8 cellular contexts compared by ENCODE assay signal in the genomic region with DNA sequence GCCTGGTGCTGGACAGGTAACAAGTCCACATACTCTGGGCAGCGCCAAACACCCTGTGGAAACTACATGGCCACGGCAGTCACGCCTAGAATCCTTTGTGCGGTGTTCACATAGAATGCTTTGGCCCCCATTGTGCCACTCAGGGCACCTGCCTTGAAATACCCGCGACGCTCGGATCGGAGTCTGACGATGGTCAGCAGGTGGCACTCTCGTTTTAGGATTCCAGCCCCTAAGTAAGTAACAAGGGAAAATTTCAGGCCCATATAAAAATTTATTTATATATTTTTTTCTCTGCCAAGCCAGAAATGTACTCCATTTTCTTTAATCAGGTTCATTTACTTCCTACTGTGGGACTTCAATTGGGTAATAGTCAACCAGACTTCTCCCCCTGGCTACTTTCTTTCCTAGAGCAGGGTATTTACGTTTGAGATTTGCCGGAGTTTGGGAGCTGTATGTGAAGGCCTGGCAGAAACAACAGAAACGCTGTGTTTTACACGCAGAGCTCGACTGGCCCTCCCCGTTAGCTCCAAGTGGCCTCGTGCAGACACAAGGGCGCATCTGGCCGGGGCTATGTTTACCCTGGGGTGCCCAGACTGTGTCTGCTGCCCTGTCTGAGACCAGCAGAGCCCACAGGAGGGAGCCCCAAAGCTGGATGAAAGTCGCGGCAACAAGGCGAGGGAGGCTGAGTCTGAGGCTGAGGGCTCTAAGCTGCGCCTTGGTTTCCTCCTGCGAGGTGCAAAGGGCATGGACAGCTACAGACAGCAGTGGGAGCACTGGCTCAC. TPM values are rescaled to one million over a fixed set of nuclear protein-coding genes. Genes with fewer than 3 reads are reported as not detected.
DNase-seq lines count a peak whose midpoint lies in the region; FAIRE-seq and TF ChIP-seq lines count a peak whose summit lies in the region.

No MANE protein-coding gene starts in this region.

- intact Hi-C loops in OCI-LY7 (cut with micrococcal nuclease; ENCODE audit: unreplicated experiment) = no loop called here
- intact Hi-C loops in activated T-helper 1 cell treated with anti-CD3 and anti-CD28 coated beads, Interleukin-12 subunit alpha, Interleukin-12 subunit beta, Interleukin-2, Interleukin-4 antibody, amounts not matched to agents 30 ng/mL and 10 ng/mL and 1 ng/mL, durations not matched to agents 14 hours and 24 hours and 36 hours (cut with micrococcal nuclease) = no loop called here

- WGBS in mesendoderm (ENCODE audit: extremely low coverage, insufficient coverage, low lambda C conversion rate) = no CpG with 5 or more reads among the region's 25 CpGs

- no peak overlapping the region for H2BK120ac ChIP-seq in mesendoderm (ENCODE audit: low read depth, low read length)

- no peak overlapping the region for H3K27ac Mint-ChIP-seq in activated T-helper 1 cell treated with anti-CD3 and anti-CD28 coated beads, Interleukin-12 subunit alpha, Interleukin-12 subunit beta, Interleukin-2, Interleukin-4 antibody, amounts not matched to agents 30 ng/mL and 10 ng/mL and 1 ng/mL, durations not matched to agents 14 hours and 24 hours and 36 hours

- no peak overlapping the region for H3K4ac ChIP-seq in mesendoderm (ENCODE audit: low read depth, low read length)

- no peak overlapping the region for H3K27ac ChIP-seq in OCI-LY7 (ENCODE audit: low read depth, low read length, poor library complexity, severe bottlenecking)
- peak overlapping the region; percentile 24 for H3K27ac ChIP-seq in epithelial cell of prostate
- H3K27ac ChIP-seq in mesendoderm (ENCODE audit: low read depth, low read length) = no peak overlapping the region

- H3K27me3 Mint-ChIP-seq in activated T-helper 1 cell treated with anti-CD3 and anti-CD28 coated beads, Interleukin-12 subunit alpha, Interleukin-12 subunit beta, Interleukin-2, Interleukin-4 antibody, amounts not matched to agents 30 ng/mL and 10 ng/mL and 1 ng/mL, durations not matched to agents 14 hours and 24 hours and 36 hours (ENCODE audit: insufficient read depth) = peaks cover 2% of the 10 kb centered on the region

- no peaks in the 10 kb centered on the region for H3K79me1 ChIP-seq in mesendoderm (ENCODE audit: low read length)

- no peak overlapping the region for H3K18ac ChIP-seq in mesendoderm (ENCODE audit: low read length)

- peak; percentile 4 for DNase-seq in activated CD4-positive, alpha-beta T cell treated with anti-CD3 and anti-CD28 coated beads for 48 hours
- no peak for DNase-seq in activated CD4-positive, alpha-beta T cell treated with anti-CD3 and anti-CD28 coated beads, Interleukin-2, amount 50 U/mL, for 4 hours
- DNase-seq in OCI-LY7 (ENCODE audit: low spot score) = no peak
- peak; percentile 29 for DNase-seq in epithelial cell of prostate (ENCODE audit: low read depth, low spot score)
- DNase-seq in mesendoderm = peak; percentile 77
- DNase-seq in urothelium cell line (ENCODE audit: low spot score) = peak; percentile 82
- DNase-seq in HPDE6-E6E7 (ENCODE audit: extremely low spot score) = no peak
- no peak for DNase-seq in activated T-helper 1 cell treated with anti-CD3 and anti-CD28 coated beads, Interleukin-12 subunit alpha, Interleukin-12 subunit beta, Interleukin-2, Interleukin-4 antibody, amounts not matched to agents 30 ng/mL and 10 ng/mL and 1 ng/mL, durations not matched to agents 14 hours and 24 hours and 36 hours (ENCODE audit: low spot score)

- CTCF ChIA-PET in OCI-LY7 (lab: Charles Lee; ENCODE audit: unreplicated experiment) = no interaction called here

- H3K4me1 Mint-ChIP-seq in activated T-helper 1 cell treated with anti-CD3 and anti-CD28 coated beads, Interleukin-12 subunit alpha, Interleukin-12 subunit beta, Interleukin-2, Interleukin-4 antibody, amounts not matched to agents 30 ng/mL and 10 ng/mL and 1 ng/mL, durations not matched to agents 14 hours and 24 hours and 36 hours (ENCODE audit: low read depth) = no peaks in the 10 kb centered on the region

- H3K4me3 ChIP-seq in OCI-LY7 (ENCODE audit: low read depth, low read length, poor library complexity, severe bottlenecking) (no peak overlapping the region), mesendoderm (ENCODE audit: low read length) (no peak overlapping the region)

- no peaks in the 10 kb centered on the region for H3K9me2 ChIP-seq in OCI-LY7 (ENCODE audit: insufficient read depth, low read length)

- no peak overlapping the region for H3K4me3 Mint-ChIP-seq in activated T-helper 1 cell treated with anti-CD3 and anti-CD28 coated beads, Interleukin-12 subunit alpha, Interleukin-12 subunit beta, Interleukin-2, Interleukin-4 antibody, amounts not matched to agents 30 ng/mL and 10 ng/mL and 1 ng/mL, durations not matched to agents 14 hours and 24 hours and 36 hours

- TF ChIP-seq CTCF in OCI-LY7 (conservative IDR thresholded peaks at IDR 0.05; ENCODE audit: low read length) = 0 out of 2 replicates have a peak, but pooled peaks have one; percentile 23

- H3K9me3 Mint-ChIP-seq in activated T-helper 1 cell treated with anti-CD3 and anti-CD28 coated beads, Interleukin-12 subunit alpha, Interleukin-12 subunit beta, Interleukin-2, Interleukin-4 antibody, amounts not matched to agents 30 ng/mL and 10 ng/mL and 1 ng/mL, durations not matched to agents 14 hours and 24 hours and 36 hours = no peaks in the 10 kb centered on the region

- H3K56ac ChIP-seq in mesendoderm (ENCODE audit: low read length) = peak overlapping the region; percentile 59

- H3K27me3 ChIP-seq in mesendoderm (ENCODE audit: insufficient read depth, low read length, poor library complexity) = no peaks in the 10 kb centered on the region

- H3K4me2 ChIP-seq in OCI-LY7 (ENCODE audit: low read length) = no peak overlapping the region
- no peak overlapping the region for H3K4me2 ChIP-seq in mesendoderm (ENCODE audit: low read length)

- no peak overlapping the region for H4K5ac ChIP-seq in mesendoderm (ENCODE audit: low read length)

- H4K20me1 ChIP-seq in OCI-LY7 (ENCODE audit: insufficient read depth, low read length) = no peaks in the 10 kb centered on the region

- H2BK5ac ChIP-seq in mesendoderm (ENCODE audit: low read length) = peak overlapping the region; percentile 5

- H2AK5ac ChIP-seq in mesendoderm (ENCODE audit: low read length) = no peak overlapping the region

- no peak overlapping the region for H4K8ac ChIP-seq in mesendoderm (ENCODE audit: low read depth, low read length)

- H3K36me3 ChIP-seq in OCI-LY7 (ENCODE audit: insufficient read depth, low read length) (no peaks in the 10 kb centered on the region), mesendoderm (ENCODE audit: control insufficient read depth, insufficient read depth, low read length) (no peaks in the 10 kb centered on the region)

- FAIRE-seq in urothelium cell line (lab: Jason Lieb, UNC) = peak; percentile 93

- POLR2A ChIA-PET in OCI-LY7 (lab: Charles Lee) = no interaction called here

- H2AFZ ChIP-seq in OCI-LY7 (ENCODE audit: low read length) = no peak overlapping the region

- H3K9ac ChIP-seq in mesendoderm (ENCODE audit: low read length) = no peak overlapping the region

- BruUV-seq in OCI-LY7 (replicated peaks; lab: Mats Ljungman, UMichigan) = no TSS peak

- H3K79me2 ChIP-seq in OCI-LY7 (ENCODE audit: insufficient read depth, low read depth, low read length) (no peaks in the 10 kb centered on the region), mesendoderm (ENCODE audit: control insufficient read depth, insufficient read depth, low read length) (no peaks in the 10 kb centered on the region)

- H2BK15ac ChIP-seq in mesendoderm (replicated peaks; ENCODE audit: low read depth) = no peak overlapping the region

- no peaks in the 10 kb centered on the region for H3K9me3 ChIP-seq in OCI-LY7 (ENCODE audit: low read length)

- no peak overlapping the region for H3K23ac ChIP-seq in mesendoderm (ENCODE audit: low read length)

- no peaks in the 10 kb centered on the region for H3K36me3 Mint-ChIP-seq in activated T-helper 1 cell treated with anti-CD3 and anti-CD28 coated beads, Interleukin-12 subunit alpha, Interleukin-12 subunit beta, Interleukin-2, Interleukin-4 antibody, amounts not matched to agents 30 ng/mL and 10 ng/mL and 1 ng/mL, durations not matched to agents 14 hours and 24 hours and 36 hours (ENCODE audit: low read depth)

- H3K4me1 ChIP-seq in OCI-LY7 (ENCODE audit: insufficient read depth, low read length, poor library complexity, severe bottlenecking) (no peaks in the 10 kb centered on the region), mesendoderm (ENCODE audit: control insufficient read depth, low read depth, low read length) (peaks cover 9% of the 10 kb centered on the region)

RNA-seq across cellular contexts. Expression of a gene that starts 41.6 kb away (rescaled TPM):
- total RNA-seq in OCI-LY7 (2014; rRNA removed; shearing (Covaris generic)) = not detected in 2 replicates
- total RNA-seq in OCI-LY7 (2022) = not detected in 2 replicates
- not detected for polyA plus RNA-seq in mesendoderm (2013, experiment 1 of 2)
- not detected for polyA plus RNA-seq in mesendoderm (2013, experiment 2 of 2)
- total RNA-seq in activated T-helper 1 cell treated with anti-CD3 and anti-CD28 coated beads, Interleukin-12 subunit alpha, Interleukin-12 subunit beta, Interleukin-2, Interleukin-4 antibody, amounts not matched to agents 30 ng/mL and 10 ng/mL and 1 ng/mL, durations not matched to agents 14 hours and 24 hours and 36 hours = not detected in 2 replicates

Comparison
In these comparisons a context has a peak if more than half of its experiments do, and no peak if none do; other contexts are left out.
1. DNase-seq: peak in activated CD4-positive, alpha-beta T cell treated with anti-CD3 and anti-CD28 coated beads for 48 hours (single experiment), epithelial cell of prostate (single experiment), mesendoderm (single experiment) and urothelium cell line (single experiment); none in activated CD4-positive, alpha-beta T cell treated with anti-CD3 and anti-CD28 coated beads, Interleukin-2, amount 50 U/mL, for 4 hours (0 of 2), OCI-LY7 (single experiment), HPDE6-E6E7 (single experiment) and activated T-helper 1 cell treated with anti-CD3 and anti-CD28 coated beads, Interleukin-12 subunit alpha, Interleukin-12 subunit beta, Interleukin-2, Interleukin-4 antibody, amounts not matched to agents 30 ng/mL and 10 ng/mL and 1 ng/mL, durations not matched to agents 14 hours and 24 hours and 36 hours (single experiment).